8 cellular contexts compared by ENCODE assay signal in the genomic region with DNA sequence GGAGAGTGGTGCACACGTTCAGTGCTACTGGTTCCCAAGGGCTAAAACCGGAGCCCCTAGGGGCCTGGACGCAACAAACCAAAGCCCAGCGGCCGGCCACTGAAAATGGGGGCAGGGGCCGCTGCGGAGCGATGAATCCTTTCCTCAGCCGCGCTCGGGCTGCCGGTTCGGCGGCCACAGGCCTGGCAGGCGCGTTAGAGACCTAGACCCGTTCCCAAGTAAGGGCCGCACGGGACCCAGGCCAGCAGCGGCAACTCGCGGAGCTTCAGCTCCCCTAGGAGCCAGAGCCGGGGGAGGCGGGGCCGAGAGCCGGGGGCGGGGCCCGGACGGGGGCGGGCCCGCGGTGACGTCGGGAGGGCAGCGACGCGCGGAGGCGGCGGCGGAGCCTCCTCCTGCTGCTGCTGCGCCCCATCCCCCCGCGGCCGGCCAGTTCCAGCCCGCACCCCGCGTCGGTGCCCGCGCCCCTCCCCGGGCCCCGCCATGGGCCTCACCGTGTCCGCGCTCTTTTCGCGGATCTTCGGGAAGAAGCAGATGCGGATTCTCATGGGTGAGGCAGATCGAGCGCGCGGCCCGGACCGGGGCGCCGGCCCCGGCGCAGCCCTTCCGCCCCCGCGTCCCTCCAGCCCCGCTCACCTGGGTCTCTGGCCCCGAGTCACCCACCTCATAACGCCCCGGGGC. TPM values are rescaled to one million over a fixed set of nuclear protein-coding genes. Genes with fewer than 3 reads are reported as not detected.
A peak's percentile ranks its signal among the peaks of the same experiment; 100 is the strongest.
DNase-seq lines count a peak whose midpoint lies in the region; ATAC-seq and TF ChIP-seq lines count a peak whose summit lies in the region.

ARF5 (plus strand) TSS at position 393 of the 678 bp plus-strand sequence; CDS start at position 481, 88 bp downstream.

- H3K36me3 ChIP-seq in Caco-2 (ENCODE audit: control insufficient read depth, insufficient read depth, low read length) (peaks cover 2% of the 10 kb centered on the region; the same call in 1 of the 2 replicates), OCI-LY1 (ENCODE audit: insufficient read depth, low read length) (peaks cover 23% of the 10 kb centered on the region)

- H3K4me1 ChIP-seq in Caco-2, result peaks cover 30% of the 10 kb centered on the region
- peaks cover 42% of the 10 kb centered on the region for H3K4me1 ChIP-seq in OCI-LY1 (ENCODE audit: insufficient read depth, low read length, severe bottlenecking)
- peaks cover 52% of the 10 kb centered on the region for H3K4me1 ChIP-seq in mononuclear cell (ENCODE audit: insufficient read depth, low read length)

- TF ChIP-seq CTCF in Caco-2 (IDR thresholded peaks at IDR 0.05; ENCODE audit: insufficient read depth in 1 of 2, low read depth in 1 of 2, low read length in 1 of 2, severe bottlenecking in 1 of 2, unreplicated experiment in 1 of 2) (no peak), OCI-LY1 (IDR thresholded peaks at IDR 0.05; ENCODE audit: low read length) (no peak)

- no peaks in the 10 kb centered on the region for H3K9me3 Mint-ChIP-seq in Caco-2 (ENCODE audit: unreplicated experiment)

- peaks cover 43% of the 10 kb centered on the region for H3K36me3 Mint-ChIP-seq in Caco-2 (ENCODE audit: insufficient read depth, unreplicated experiment)

- CTCF ChIA-PET in Caco-2 (lab: Charles Lee), result interaction anchor here (1.0 to 1.7 kb wide), 4 partner anchors 13 to 63 kb away, joined by 3 to 8 read pairs (median 4); no protein-coding TSS in a partner anchor

- peaks cover 6% of the 10 kb centered on the region; the same call in 1 of the 2 replicates for H3K79me2 ChIP-seq in OCI-LY1 (ENCODE audit: insufficient read depth, low read length)

- peak; percentile 88 to 94 for DNase-seq in Caco-2
- peak in 73 of 76 experiments; percentile 3 to 89 (median 68) for DNase-seq in HUDEP-2 (lab: John Stamatoyannopoulos, UW; ENCODE audit: unreplicated experiment in 76 of 76)
- peak; percentile 80 for DNase-seq in activated T-cell treated with anti-CD3 and anti-CD28 coated beads for 1 hour (ENCODE audit: low read depth)
- peak; percentile 92 for DNase-seq in epidermal melanocyte (ENCODE audit: insufficient read length, low spot score)
- DNase-seq in stimulated activated CD8-positive, alpha-beta memory T cell treated with anti-CD3 and anti-CD28 coated beads, Interleukin-4, amount 100 ng/mL, for 1 hour (ENCODE audit: low read depth in 2 of 2, low spot score in 1 of 2), result peak; percentile 71 to 78

- H3K9me2 ChIP-seq in OCI-LY1 (ENCODE audit: low read depth, low read length), result no peaks in the 10 kb centered on the region

- H3K27me3 ChIP-seq in Caco-2 (replicated peaks; ENCODE audit: control insufficient read depth, insufficient read depth, low read length) (no peaks in the 10 kb centered on the region), OCI-LY1 (ENCODE audit: insufficient read depth, low read length) (no peaks in the 10 kb centered on the region), mononuclear cell (ENCODE audit: insufficient read depth, low read length) (no peaks in the 10 kb centered on the region)

- peak within 1 kb of the TSS; percentile 90 for H3K27ac Mint-ChIP-seq in Caco-2 (ENCODE audit: unreplicated experiment)

- POLR2A ChIA-PET in Caco-2 (lab: Charles Lee), result interaction anchor here (0.6 to 1.5 kb wide), 9 partner anchors 38 to 412 kb away, joined by 3 to 8 read pairs (median 5); no protein-coding TSS in a partner anchor

- H3K9me3 ChIP-seq in Caco-2, result no peaks in the 10 kb centered on the region
- H3K9me3 ChIP-seq in OCI-LY1 (ENCODE audit: low read length), result no peaks in the 10 kb centered on the region
- no peaks in the 10 kb centered on the region for H3K9me3 ChIP-seq in mononuclear cell (ENCODE audit: low read depth, low read length)

- ATAC-seq in GM21367 (IDR thresholded peaks at IDR 0.05; ENCODE audit: unreplicated experiment), result peak; percentile 75

- H3F3A ChIP-seq in OCI-LY1 (ENCODE audit: insufficient read depth, low read length), result no peaks in the 10 kb centered on the region

- peak within 1 kb of the TSS; percentile 83 for H3K4me3 Mint-ChIP-seq in Caco-2 (ENCODE audit: unreplicated experiment)

- H3K27ac ChIP-seq in OCI-LY1 (ENCODE audit: low read depth, low read length, poor library complexity, severe bottlenecking), result no peak within 1 kb of the TSS

- H4K20me1 ChIP-seq in OCI-LY1 (ENCODE audit: insufficient read depth, low read length), result no peaks in the 10 kb centered on the region

- BruUV-seq in Caco-2 (replicated peaks; lab: Mats Ljungman, UMichigan), result no TSS peak

- peak within 1 kb of the TSS; percentile 25 for H2AFZ ChIP-seq in OCI-LY1 (ENCODE audit: low read length)

- no peaks in the 10 kb centered on the region for H3K27me3 Mint-ChIP-seq in Caco-2 (ENCODE audit: insufficient read depth, unreplicated experiment)

- intact Hi-C loops in Caco-2 (cut with micrococcal nuclease; ENCODE audit: unreplicated experiment), result loop anchor here (1.0 to 10.0 kb wide), 3 partner anchors 41 to 193 kb away; partner anchors contain the start of gene ZNF800

- H3K4me1 Mint-ChIP-seq in Caco-2 (ENCODE audit: low read depth, unreplicated experiment), result peaks cover 30% of the 10 kb centered on the region

- peak within 1 kb of the TSS; percentile 87 for H3K4me2 ChIP-seq in OCI-LY1 (ENCODE audit: low read length)

- peak within 1 kb of the TSS; percentile 82 for H3K9ac ChIP-seq in OCI-LY1 (ENCODE audit: low read length)

- H3K4me3 ChIP-seq in Caco-2 (ENCODE audit: low read depth, low read length), result peak within 1 kb of the TSS; percentile 91
- peak within 1 kb of the TSS; percentile 81 for H3K4me3 ChIP-seq in OCI-LY1 (ENCODE audit: low read depth, low read length, poor library complexity, severe bottlenecking)
- peak within 1 kb of the TSS; percentile 92 for H3K4me3 ChIP-seq in mononuclear cell (ENCODE audit: low read length)

RNA-seq across cellular contexts. Expression of gene ARF5, which starts in this region (rescaled TPM):
- total RNA-seq in Caco-2 (2022) (162 and 172 TPM in 2 replicates), mononuclear cell (122 TPM)
